3 cellular contexts compared by ENCODE assay signal in genomic region chr2:218121789-218122188, GRCh38. TPM values are rescaled to one million over a fixed set of nuclear protein-coding genes. Genes with fewer than 3 reads are reported as not detected.
"Had no signal": no experiment of that assay in that cellular context is flagged by ENCODE, and none has a peak within 500 bp of the region (broad histone marks: within the 10 kb centered on the region; RNA-seq: fewer than 3 reads in every experiment).

No MANE protein-coding gene starts in this region.

RNA-seq across cellular contexts. Expression of gene CXCR2, which starts 4.0 kb away (rescaled TPM):
- total RNA-seq: HT-29, IMR-90 had no signal
- polyA plus RNA-seq: IMR-90 had no signal

RNA-seq across cellular contexts. Expression of gene CXCR1, which starts 45.0 kb away (rescaled TPM):
- total RNA-seq: HT-29, HT1080, IMR-90 had no signal
- polyA plus RNA-seq: IMR-90 had no signal

RNA-seq across cellular contexts. Expression of gene RUFY4, which starts 52.7 kb away (rescaled TPM):
- total RNA-seq: HT-29, HT1080, IMR-90 had no signal
- polyA plus RNA-seq: IMR-90 had no signal
